15 cellular contexts compared by ENCODE assay signal in the genomic region with DNA sequence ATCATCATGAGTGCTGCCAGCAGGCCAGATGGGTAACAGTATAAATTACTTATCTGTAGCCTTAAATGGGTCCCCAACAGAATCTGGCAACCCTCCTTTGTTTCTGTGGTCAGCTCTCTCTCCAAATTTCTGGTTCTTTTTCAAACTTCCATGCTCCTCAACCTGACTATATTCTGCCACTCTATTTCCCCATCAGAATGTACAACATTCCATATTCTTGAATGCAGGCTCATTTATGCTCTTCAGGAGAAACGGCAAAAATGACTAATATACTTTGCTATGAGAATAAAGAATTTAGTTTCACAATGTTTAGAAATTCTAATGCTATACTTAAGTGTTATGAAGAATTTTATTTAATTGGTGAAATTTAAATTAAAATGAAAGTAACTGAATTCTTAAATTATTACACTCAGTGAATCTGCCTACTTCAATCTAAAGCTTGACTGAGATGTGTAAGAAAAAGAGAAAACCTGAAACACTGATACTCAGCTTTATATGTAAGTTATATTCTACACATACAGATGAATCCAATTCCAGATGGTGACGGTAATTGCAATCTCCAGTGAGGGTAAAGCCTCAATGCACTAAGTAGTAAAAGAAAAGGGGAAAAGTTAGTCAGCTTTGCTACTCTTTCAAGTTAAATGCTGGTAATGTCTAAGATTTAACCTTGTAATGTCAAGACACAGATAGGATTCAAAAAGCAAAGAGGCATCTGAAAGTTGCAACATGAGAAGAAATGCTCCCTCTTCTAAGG. TPM values are rescaled to one million over a fixed set of nuclear protein-coding genes. Genes with fewer than 3 reads are reported as not detected.
DNase-seq lines count a peak whose midpoint lies in the region; ATAC-seq and TF ChIP-seq lines count a peak whose summit lies in the region.
"Had no signal": no experiment of that assay in that cellular context is flagged by ENCODE, and none has a peak within 500 bp of the region (broad histone marks: within the 10 kb centered on the region; RNA-seq: fewer than 3 reads in every experiment).

No MANE protein-coding gene starts in this region.

- peak overlapping the region; percentile 21 to 71 for H3K4me3 Mint-ChIP-seq in activated T-cell treated with anti-CD3 and anti-CD28 coated beads, Interleukin-2, amount 50 U/mL, for 72 hours
- H3K4me3 Mint-ChIP-seq: activated naive CD8-positive, alpha-beta T cell treated with anti-CD3 and anti-CD28 coated beads, Interleukin-2, amount 50 U/mL, for 24 hours had no signal

- H3K4me1 ChIP-seq in Panc1 (ENCODE audit: control insufficient read depth, insufficient read depth, low read length) (peaks cover 19% of the 10 kb centered on the region), smooth muscle cell (ENCODE audit: low read depth) (peaks cover 8% of the 10 kb centered on the region)
- H3K4me1 ChIP-seq: psoas muscle had no signal

- H3K27me3 ChIP-seq in Panc1 (ENCODE audit: control insufficient read depth, insufficient read depth, low read length) (no peaks in the 10 kb centered on the region), smooth muscle cell (ENCODE audit: low read depth) (no peaks in the 10 kb centered on the region), WERI-Rb-1 (ENCODE audit: insufficient read depth, low read depth, severe bottlenecking) (no peaks in the 10 kb centered on the region)
- H3K27me3 ChIP-seq: gastroesophageal sphincter had no signal

- CTCF ChIA-PET in Panc1 (lab: Charles Lee) = no interaction called here

- peak overlapping the region; percentile 56 for H3K27ac Mint-ChIP-seq in activated T-cell treated with anti-CD3 and anti-CD28 coated beads, Interleukin-2, amount 50 U/mL, for 72 hours
- H3K27ac Mint-ChIP-seq: activated naive CD8-positive, alpha-beta T cell treated with anti-CD3 and anti-CD28 coated beads, Interleukin-2, amount 50 U/mL, for 24 hours had no signal

- no peaks in the 10 kb centered on the region for H3F3A ChIP-seq in smooth muscle cell (ENCODE audit: low read depth)

- H3K36me3 ChIP-seq in Panc1 (ENCODE audit: control insufficient read depth, insufficient read depth, low read length) = no peaks in the 10 kb centered on the region
- no peaks in the 10 kb centered on the region for H3K36me3 ChIP-seq in smooth muscle cell (ENCODE audit: low read depth)
- no peaks in the 10 kb centered on the region for H3K36me3 ChIP-seq in WERI-Rb-1
- H3K36me3 ChIP-seq: gastroesophageal sphincter had no signal

- H3K4me3 ChIP-seq in Panc1 (ENCODE audit: low read depth in 2 of 2, low read length in 2 of 2) (no peak overlapping the region), smooth muscle cell (no peak overlapping the region), WERI-Rb-1 (ENCODE audit: low read depth, low read length) (no peak overlapping the region)
- H3K4me3 ChIP-seq: gastroesophageal sphincter, psoas muscle had no signal

- peaks cover 9 to 28% of the 10 kb centered on the region in 2 donors for H3K36me3 Mint-ChIP-seq in activated T-cell treated with anti-CD3 and anti-CD28 coated beads, Interleukin-2, amount 50 U/mL, for 72 hours (ENCODE audit: insufficient read depth in 2 of 2)

- POLR2A ChIA-PET in Panc1 (lab: Charles Lee) = interaction anchor here (0.6 kb wide), 1 partner anchor 20 kb away, joined by 12 read pairs; no protein-coding TSS in a partner anchor

- H3K79me2 ChIP-seq in smooth muscle cell (ENCODE audit: low read depth) = peaks cover 62% of the 10 kb centered on the region

- peaks cover 0 to 2% of the 10 kb centered on the region in 2 donors for H3K9me3 Mint-ChIP-seq in activated T-cell treated with anti-CD3 and anti-CD28 coated beads, Interleukin-2, amount 50 U/mL, for 72 hours
- H3K9me3 Mint-ChIP-seq: activated naive CD8-positive, alpha-beta T cell treated with anti-CD3 and anti-CD28 coated beads, Interleukin-2, amount 50 U/mL, for 24 hours had no signal

- peaks cover 98% of the 10 kb centered on the region for H3K4me1 Mint-ChIP-seq in activated T-cell treated with anti-CD3 and anti-CD28 coated beads, Interleukin-2, amount 50 U/mL, for 72 hours (ENCODE audit: low read depth)

- no peak for DNase-seq in activated T-cell treated with anti-CD3 and anti-CD28 coated beads, Interleukin-2, amount 50 U/mL, for 72 hours
- no peak for DNase-seq in activated T-cell treated with anti-CD3 and anti-CD28 coated beads, Interleukin-2, amount 50 U/mL, for 48 hours
- DNase-seq in Panc1 (ENCODE audit: low read depth, low spot score) (no peak), dedifferentiated amniotic fluid mesenchymal stem cell (ENCODE audit: extremely low spot score) (peak; percentile 87), smooth muscle cell (lab: John Stamatoyannopoulos, UW; ENCODE audit: unreplicated experiment) (no peak), WERI-Rb-1 (no peak), ureter (ENCODE audit: low spot score) (no peak)
- DNase-seq: activated naive CD8-positive, alpha-beta T cell treated with anti-CD3 and anti-CD28 coated beads, Interleukin-2, amount 50 U/mL, for 24 hours; C1 segment of cervical spinal cord; NCI-H1092 treated with DMSO at 0.1 percent for 48 hours; NCI-H446 treated with DMSO at 0.1 percent for 48 hours; OCI-M1; psoas muscle had no signal

- no TSS peak for BruUV-seq in Panc1 (replicated peaks; lab: Mats Ljungman, UMichigan)

- no peak overlapping the region for H2AFZ ChIP-seq in smooth muscle cell (ENCODE audit: low read depth)

- no peak for TF ChIP-seq CTCF in Panc1 (IDR thresholded peaks at IDR 0.05)
- TF ChIP-seq CTCF in smooth muscle cell (IDR thresholded peaks at IDR 0.05; ENCODE audit: borderline replicate concordance, insufficient read depth, poor library complexity, severe bottlenecking) = no peak
- TF ChIP-seq CTCF in WERI-Rb-1 (IDR thresholded peaks at IDR 0.05; ENCODE audit: low read depth, low read length) = no peak

- H3K4me2 ChIP-seq in smooth muscle cell = peak overlapping the region; percentile 9

- H4K20me1 ChIP-seq in smooth muscle cell (ENCODE audit: low read depth) = peaks cover 62% of the 10 kb centered on the region

- ATAC-seq in activated T-cell treated with anti-CD3 and anti-CD28 coated beads, Interleukin-2, amount 50 U/mL, for 72 hours (replicated peaks in 1 of 2) = no peak
- no peak for ATAC-seq in Panc1
- ATAC-seq in GM18861 (IDR thresholded peaks at IDR 0.05; ENCODE audit: unreplicated experiment) = no peak
- ATAC-seq: activated naive CD8-positive, alpha-beta T cell treated with anti-CD3 and anti-CD28 coated beads, Interleukin-2, amount 50 U/mL, for 24 hours; gastroesophageal sphincter; psoas muscle had no signal

- H3K9me3 ChIP-seq in Panc1 (ENCODE audit: control insufficient read depth, insufficient read depth, low read depth, low read length) (no peaks in the 10 kb centered on the region; the same call in 1 of the 2 replicates), smooth muscle cell (replicated peaks; ENCODE audit: low read depth) (no peaks in the 10 kb centered on the region), WERI-Rb-1 (ENCODE audit: severe bottlenecking) (no peaks in the 10 kb centered on the region)
- H3K9me3 ChIP-seq: gastroesophageal sphincter, psoas muscle had no signal

- in situ Hi-C loops in Panc1 (cut with HindIII; ENCODE audit: low pct_unique_long_range_greater_than_20kb, low sequenced_read_pairs) = no loop called here

- intact Hi-C loops in Panc1 (cut with micrococcal nuclease; ENCODE audit: unreplicated experiment) = no loop called here

- H3K27ac ChIP-seq in Panc1 (ENCODE audit: low read length) (peak overlapping the region; percentile 57; the same call in 1 of the 2 replicates), smooth muscle cell (ENCODE audit: low read depth) (peak overlapping the region; percentile 69), WERI-Rb-1 (no peak overlapping the region)
- H3K27ac ChIP-seq: gastroesophageal sphincter, psoas muscle had no signal

- no peak overlapping the region for H3K9ac ChIP-seq in smooth muscle cell (ENCODE audit: low read depth)

- H3K27me3 Mint-ChIP-seq in activated T-cell treated with anti-CD3 and anti-CD28 coated beads, Interleukin-2, amount 50 U/mL, for 72 hours (ENCODE audit: low read depth) = no peaks in the 10 kb centered on the region
- H3K27me3 Mint-ChIP-seq: activated naive CD8-positive, alpha-beta T cell treated with anti-CD3 and anti-CD28 coated beads, Interleukin-2, amount 50 U/mL, for 24 hours had no signal

- WGBS in smooth muscle cell (ENCODE audit: low lambda C conversion rate) = 32% methylated on average over 2 of the region's 2 CpGs

RNA-seq across cellular contexts. Expression of a gene that starts 24.7 kb away (rescaled TPM):
- 100 to 1,000 TPM; 101 to 106 TPM for total RNA-seq in activated T-cell treated with anti-CD3 and anti-CD28 coated beads, Interleukin-2, amount 50 U/mL, for 72 hours
- total RNA-seq in Panc1 (2021; ENCODE audit: unreplicated experiment) (38.3 TPM), smooth muscle cell (17.9 and 20.0 TPM in 2 replicates), ureter (14.1 TPM)
- polyA plus RNA-seq in Panc1 (2012; ENCODE audit: insufficient read length) = 18.8 TPM
- 12.4 and 15.4 TPM in 2 replicates for polyA plus RNA-seq in smooth muscle cell
